Comparison of ENCODE assay signal across 31 cellular contexts in the genomic region with DNA sequence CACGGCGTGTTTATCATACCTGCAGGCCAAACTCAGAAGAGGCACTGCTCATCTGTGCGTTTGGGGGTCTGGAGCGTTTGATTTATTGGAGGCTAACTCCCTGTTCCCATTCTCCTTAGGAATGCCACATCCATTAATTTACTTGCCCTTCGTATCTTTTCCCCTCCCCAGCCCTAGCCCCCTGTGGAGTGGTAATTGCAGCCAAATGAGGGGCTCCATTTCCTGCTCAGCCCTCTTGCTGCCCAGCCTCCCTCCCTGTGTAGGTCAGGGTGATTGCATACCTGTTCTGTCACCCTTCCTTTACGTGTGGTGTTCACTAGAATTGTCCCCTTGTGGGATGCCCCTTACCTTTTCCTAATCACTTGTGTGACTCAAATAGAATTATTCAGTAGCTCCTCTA.
DNase-seq lines count a peak whose midpoint lies in the region; ATAC-seq, FAIRE-seq and TF ChIP-seq lines count a peak whose summit lies in the region.
"Had no signal": no experiment of that assay in that cellular context is flagged by ENCODE, and none has a peak within 500 bp of the region (broad histone marks: within the 10 kb centered on the region; RNA-seq: fewer than 3 reads in every experiment).

No MANE protein-coding gene starts in this region.

- intact Hi-C loops in heart left ventricle (cut with DNase I), result loop anchor here in 1 of 10 donors (5.0 kb wide), 1 partner anchor 104 kb away; no protein-coding TSS in a partner anchor
- intact Hi-C loops in Right ventricle myocardium superior (cut with DNase I), result no loop called here
- intact Hi-C loops in tibial artery (cut with DNase I; ENCODE audit: low total_unique reads), result no loop called here

- no peaks in the 10 kb centered on the region for H3K9me3 Mint-ChIP-seq in WTC11
- H3K9me3 Mint-ChIP-seq: activated naive CD8-positive, alpha-beta T cell treated with anti-CD3 and anti-CD28 coated beads for 36 hours; CD4-positive, alpha-beta T cell; stimulated activated naive B cell treated with anti-CD40 and anti-IgM and Interleukin-4, amounts not matched to agents 10 μg/mL and 1 μg/mL and 100 μg/mL, for 72 hours; T-helper 2 cell treated with Interferon-gamma antibody and Interleukin-4, amounts not matched to agents 5 μg/mL and 100 μg/mL, for 36 hours had no signal

- peak overlapping the region; percentile 97 for H3K27ac Mint-ChIP-seq in WTC11
- H3K27ac Mint-ChIP-seq: activated naive CD8-positive, alpha-beta T cell treated with anti-CD3 and anti-CD28 coated beads for 36 hours; CD4-positive, alpha-beta T cell; progenitor cell of endocrine pancreas; stimulated activated naive B cell treated with anti-CD40 and anti-IgM and Interleukin-4, amounts not matched to agents 10 μg/mL and 1 μg/mL and 100 μg/mL, for 72 hours; T-helper 2 cell treated with Interferon-gamma antibody and Interleukin-4, amounts not matched to agents 5 μg/mL and 100 μg/mL, for 36 hours had no signal

- H3K4me1 ChIP-seq in heart left ventricle (peaks cover 3 to 72% (median 47%) of the 10 kb centered on the region in 12 donors), tibial artery (peaks cover 0 to 69% (median 37%) of the 10 kb centered on the region in 4 donors)
- H3K4me1 ChIP-seq: testis had no signal

- no peak for FAIRE-seq in GM12892 (lab: Jason Lieb, UNC)
- FAIRE-seq: A204.1, astrocyte, D721Med, GM12891, HepG2 had no signal

- H3K4me1 Mint-ChIP-seq in WTC11, result peaks cover 82% of the 10 kb centered on the region
- H3K4me1 Mint-ChIP-seq: activated naive CD8-positive, alpha-beta T cell treated with anti-CD3 and anti-CD28 coated beads for 36 hours; stimulated activated naive B cell treated with anti-CD40 and anti-IgM and Interleukin-4, amounts not matched to agents 10 μg/mL and 1 μg/mL and 100 μg/mL, for 72 hours had no signal

- no peak for DNase-seq in heart left ventricle
- DNase-seq in Right ventricle myocardium superior, result no peak
- DNase-seq in WTC11 (ENCODE audit: low spot score), result peak; percentile 69
- peak; percentile 52 for DNase-seq in iPS-NIHi7 (ENCODE audit: extremely low spot score)
- no peak for DNase-seq in tibial artery
- DNase-seq in GM12892 (ENCODE audit: insufficient read length), result no peak
- DNase-seq in cerebellum (ENCODE audit: low spot score), result no peak
- DNase-seq: activated CD4-positive, alpha-beta T cell treated with anti-CD3 and anti-CD28 coated beads for 4 hours; activated CD8-positive, alpha-beta memory T cell treated with anti-CD3 and anti-CD28 coated beads for 24 hours; activated effector memory CD4-positive, alpha-beta T cell treated with anti-CD3 and anti-CD28 coated beads, Interleukin-2, amount 50 U/mL, for 16 hours; activated naive CD8-positive, alpha-beta T cell treated with anti-CD3 and anti-CD28 coated beads for 36 hours; AML-193; CD4-positive, alpha-beta T cell; mammary epithelial cell; NCI-H1048; NCI-H1930; NCI-H524 treated with DMSO at 0.1 percent for 48 hours; NK-92 treated with Interleukin-12 subunit alpha and Interleukin-12 subunit beta, amount 100 ng/mL, for 24 hours; PC-9; SHP77 treated with DMSO at 0.1 percent for 48 hours; stimulated activated CD4-positive, alpha-beta T cell treated with anti-CD3 and anti-CD28 coated beads, Interleukin-15, amount 100 ng/mL, for 24 hours; stimulated activated naive B cell treated with anti-CD40 and anti-IgM and Interleukin-4, amounts not matched to agents 10 μg/mL and 1 μg/mL and 100 μg/mL, for 72 hours; testis had no signal

- H3K36me3 ChIP-seq in heart left ventricle, result peaks cover 0 to 44% (median 11%) of the 10 kb centered on the region in 9 donors
- H3K36me3 ChIP-seq in tibial artery, result peaks cover 7 to 14% (median 13%) of the 10 kb centered on the region in 3 donors

- POLR2A ChIA-PET in WTC11 (lab: Charles Lee), result no interaction called here

- H3K27me3 Mint-ChIP-seq in WTC11 (ENCODE audit: low read depth), result no peaks in the 10 kb centered on the region
- H3K27me3 Mint-ChIP-seq: CD4-positive, alpha-beta T cell; progenitor cell of endocrine pancreas; stimulated activated naive B cell treated with anti-CD40 and anti-IgM and Interleukin-4, amounts not matched to agents 10 μg/mL and 1 μg/mL and 100 μg/mL, for 72 hours had no signal

- TF ChIP-seq CTCF in heart left ventricle (IDR thresholded peaks at IDR 0.05) (no peak), WTC11 (IDR thresholded peaks at IDR 0.05) (no peak), tibial artery (IDR thresholded peaks at IDR 0.05) (no peak)

- ATAC-seq in heart left ventricle, result peak in 1 of 4 donors; percentile 41
- no peak for ATAC-seq in Right ventricle myocardium superior (ENCODE audit: poor library complexity)
- ATAC-seq in WTC11, result peak; percentile 76
- ATAC-seq in GM19023 (IDR thresholded peaks at IDR 0.05; ENCODE audit: unreplicated experiment), result no peak
- ATAC-seq: HepG2; stimulated activated naive B cell treated with anti-CD40 and anti-IgM and Interleukin-4, amounts not matched to agents 10 μg/mL and 1 μg/mL and 100 μg/mL, for 72 hours had no signal

- H3K27me3 ChIP-seq in heart left ventricle, result no peaks in the 10 kb centered on the region
- no peaks in the 10 kb centered on the region for H3K27me3 ChIP-seq in tibial artery
- H3K27me3 ChIP-seq: testis had no signal

- no peaks in the 10 kb centered on the region for H3K36me3 Mint-ChIP-seq in WTC11
- H3K36me3 Mint-ChIP-seq: activated naive CD8-positive, alpha-beta T cell treated with anti-CD3 and anti-CD28 coated beads for 36 hours had no signal

- 90 to 92% (median 91%) methylated on average over 6 of the region's 6 CpGs for WGBS in heart left ventricle, 4 donors

- peak overlapping the region; percentile 47 for H3K4me3 Mint-ChIP-seq in WTC11
- H3K4me3 Mint-ChIP-seq: activated naive CD8-positive, alpha-beta T cell treated with anti-CD3 and anti-CD28 coated beads for 36 hours; CD4-positive, alpha-beta T cell; stimulated activated naive B cell treated with anti-CD40 and anti-IgM and Interleukin-4, amounts not matched to agents 10 μg/mL and 1 μg/mL and 100 μg/mL, for 72 hours; T-helper 2 cell treated with Interferon-gamma antibody and Interleukin-4, amounts not matched to agents 5 μg/mL and 100 μg/mL, for 36 hours had no signal

- peak overlapping the region in 9 of 12 donors; percentile 13 to 75 (median 54) for H3K27ac ChIP-seq in heart left ventricle
- H3K27ac ChIP-seq in tibial artery, result peak overlapping the region; percentile 17 to 50
- H3K27ac ChIP-seq: PC-9 had no signal

- H3K9me3 ChIP-seq in heart left ventricle, result no peaks in the 10 kb centered on the region
- no peaks in the 10 kb centered on the region for H3K9me3 ChIP-seq in tibial artery
- H3K9me3 ChIP-seq: testis had no signal

- CTCF ChIA-PET in WTC11 (lab: Charles Lee), result interaction anchor here (0.6 to 2.1 kb wide), 6 partner anchors 12 to 168 kb away, joined by 3 to 13 read pairs (median 3); no protein-coding TSS in a partner anchor

- TF ChIP-seq POLR2A in heart left ventricle (IDR thresholded peaks at IDR 0.05) (no peak), GM12892 (IDR thresholded peaks at IDR 0.05; ENCODE audit: low read depth, low read length) (no peak)

- H3K4me3 ChIP-seq in heart left ventricle (no peak overlapping the region), tibial artery (no peak overlapping the region)
- H3K4me3 ChIP-seq: PC-9, testis had no signal

TF ChIP-seq in WTC11, 78 proteins besides CTCF, POLR2A, EP300 and RAD21:
- TF ChIP-seq NR2C2 (CRISPR knock-in tag; IDR thresholded peaks at IDR 0.05) (no peak), SP1 (CRISPR knock-in tag; conservative IDR thresholded peaks at IDR 0.05) (peak; percentile 32; the same call in 1 of the 2 replicates), PRRX2 (CRISPR knock-in tag; IDR thresholded peaks at IDR 0.05) (no peak), ZNF396 (CRISPR knock-in tag; IDR thresholded peaks at IDR 0.05; ENCODE audit: borderline replicate concordance) (no peak), TEAD1 (CRISPR knock-in tag; IDR thresholded peaks at IDR 0.05) (peak; percentile 69; the same call in 1 of the 2 replicates), TP53 (CRISPR knock-in tag; IDR thresholded peaks at IDR 0.05) (no peak), NFYB (CRISPR knock-in tag; conservative IDR thresholded peaks at IDR 0.05; ENCODE audit: low read depth) (no peak), RORB (CRISPR knock-in tag; IDR thresholded peaks at IDR 0.05) (no peak), GABPB1 (CRISPR knock-in tag; IDR thresholded peaks at IDR 0.05) (no peak)

Comparison
In these comparisons a context has a peak if more than half of its experiments do, and no peak if none do; other contexts are left out.
1. DNase-seq: peak in WTC11 (single experiment) and iPS-NIHi7 (single experiment); none in heart left ventricle (0 of 5), Right ventricle myocardium superior (single experiment), tibial artery (0 of 2), GM12892 (single experiment) and cerebellum (single experiment).